In the genomic region with DNA sequence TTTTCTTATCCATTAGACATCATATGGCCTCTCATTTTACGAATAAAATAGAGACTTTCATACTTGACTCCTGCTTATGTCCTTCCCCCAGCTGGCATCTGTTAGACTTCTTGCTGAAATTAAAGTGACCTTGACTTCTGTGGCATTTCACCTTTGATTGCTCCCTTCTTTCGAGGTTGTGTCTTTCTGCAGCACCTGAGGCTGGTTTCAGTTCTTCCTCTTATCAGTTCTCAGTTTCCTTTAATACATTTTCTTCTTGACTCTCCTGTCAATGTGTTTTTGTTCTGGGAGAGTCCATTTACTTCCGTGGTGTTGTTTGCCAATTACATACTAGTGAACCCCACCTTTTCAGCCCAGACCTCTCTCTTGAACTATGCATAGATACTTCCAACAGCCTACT, we compare ENCODE assay signal across 1 cellular context.
A peak's percentile ranks its signal among the peaks of the same experiment; 100 is the strongest.
TF ChIP-seq lines count a peak whose summit lies in the region.

No MANE protein-coding gene starts in this region.

TF ChIP-seq in GM12878, 131 proteins besides CTCF, POLR2A, EP300 and RAD21 (continued from another document):
- TF ChIP-seq, protein P1, sequence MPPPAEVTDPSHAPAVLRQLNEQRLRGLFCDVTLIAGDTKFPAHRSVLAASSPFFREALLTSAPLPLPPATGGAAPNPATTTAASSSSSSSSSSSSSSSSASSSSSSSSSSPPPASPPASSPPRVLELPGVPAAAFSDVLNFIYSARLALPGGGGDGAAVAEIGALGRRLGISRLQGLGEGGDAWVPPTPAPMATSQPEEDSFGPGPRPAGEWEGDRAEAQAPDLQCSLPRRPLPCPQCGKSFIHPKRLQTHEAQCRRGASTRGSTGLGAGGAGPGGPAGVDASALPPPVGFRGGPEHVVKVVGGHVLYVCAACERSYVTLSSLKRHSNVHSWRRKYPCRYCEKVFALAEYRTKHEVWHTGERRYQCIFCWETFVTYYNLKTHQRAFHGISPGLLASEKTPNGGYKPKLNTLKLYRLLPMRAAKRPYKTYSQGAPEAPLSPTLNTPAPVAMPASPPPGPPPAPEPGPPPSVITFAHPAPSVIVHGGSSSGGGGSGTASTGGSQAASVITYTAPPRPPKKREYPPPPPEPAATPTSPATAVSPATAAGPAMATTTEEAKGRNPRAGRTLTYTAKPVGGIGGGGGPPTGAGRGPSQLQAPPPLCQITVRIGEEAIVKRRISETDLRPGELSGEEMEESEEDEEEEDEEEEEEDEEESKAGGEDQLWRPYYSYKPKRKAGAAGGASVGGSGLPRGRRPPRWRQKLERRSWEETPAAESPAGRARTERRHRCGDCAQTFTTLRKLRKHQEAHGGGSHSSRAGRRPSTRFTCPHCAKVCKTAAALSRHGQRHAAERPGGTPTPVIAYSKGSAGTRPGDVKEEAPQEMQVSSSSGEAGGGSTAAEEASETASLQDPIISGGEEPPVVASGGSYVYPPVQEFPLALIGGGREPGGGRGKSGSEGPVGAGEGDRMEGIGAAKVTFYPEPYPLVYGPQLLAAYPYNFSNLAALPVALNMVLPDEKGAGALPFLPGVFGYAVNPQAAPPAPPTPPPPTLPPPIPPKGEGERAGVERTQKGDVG (CRISPR knock-in tag; IDR thresholded peaks at IDR 0.05), result no peak
- no peak for TF ChIP-seq FOS (IDR thresholded peaks at IDR 0.05; ENCODE audit: borderline replicate concordance, extremely low read depth, insufficient read length)
- TF ChIP-seq, protein P2, sequence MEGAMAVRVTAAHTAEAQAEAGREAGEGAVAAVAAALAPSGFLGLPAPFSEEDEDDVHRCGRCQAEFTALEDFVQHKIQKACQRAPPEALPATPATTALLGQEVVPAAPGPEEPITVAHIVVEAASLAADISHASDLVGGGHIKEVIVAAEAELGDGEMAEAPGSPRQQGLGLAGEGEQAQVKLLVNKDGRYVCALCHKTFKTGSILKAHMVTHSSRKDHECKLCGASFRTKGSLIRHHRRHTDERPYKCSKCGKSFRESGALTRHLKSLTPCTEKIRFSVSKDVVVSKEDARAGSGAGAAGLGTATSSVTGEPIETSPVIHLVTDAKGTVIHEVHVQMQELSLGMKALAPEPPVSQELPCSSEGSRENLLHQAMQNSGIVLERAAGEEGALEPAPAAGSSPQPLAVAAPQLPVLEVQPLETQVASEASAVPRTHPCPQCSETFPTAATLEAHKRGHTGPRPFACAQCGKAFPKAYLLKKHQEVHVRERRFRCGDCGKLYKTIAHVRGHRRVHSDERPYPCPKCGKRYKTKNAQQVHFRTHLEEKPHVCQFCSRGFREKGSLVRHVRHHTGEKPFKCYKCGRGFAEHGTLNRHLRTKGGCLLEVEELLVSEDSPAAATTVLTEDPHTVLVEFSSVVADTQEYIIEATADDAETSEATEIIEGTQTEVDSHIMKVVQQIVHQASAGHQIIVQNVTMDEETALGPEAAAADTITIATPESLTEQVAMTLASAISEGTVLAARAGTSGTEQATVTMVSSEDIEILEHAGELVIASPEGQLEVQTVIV (IDR thresholded peaks at IDR 0.05; ENCODE audit: borderline replicate concordance, partially characterized antibody), result no peak
- TF ChIP-seq SP1 (IDR thresholded peaks at IDR 0.05; ENCODE audit: low read depth, low read length), result no peak
- no peak for TF ChIP-seq SIX5 (IDR thresholded peaks at IDR 0.05; ENCODE audit: low read depth, low read length, severe bottlenecking)
- 0 out of 2 replicates have a peak, but pooled peaks have one; percentile 20 for TF ChIP-seq SPI1 (IDR thresholded peaks at IDR 0.05; ENCODE audit: borderline replicate concordance, insufficient read depth, low read depth, low read length)
- TF ChIP-seq, protein P3, sequence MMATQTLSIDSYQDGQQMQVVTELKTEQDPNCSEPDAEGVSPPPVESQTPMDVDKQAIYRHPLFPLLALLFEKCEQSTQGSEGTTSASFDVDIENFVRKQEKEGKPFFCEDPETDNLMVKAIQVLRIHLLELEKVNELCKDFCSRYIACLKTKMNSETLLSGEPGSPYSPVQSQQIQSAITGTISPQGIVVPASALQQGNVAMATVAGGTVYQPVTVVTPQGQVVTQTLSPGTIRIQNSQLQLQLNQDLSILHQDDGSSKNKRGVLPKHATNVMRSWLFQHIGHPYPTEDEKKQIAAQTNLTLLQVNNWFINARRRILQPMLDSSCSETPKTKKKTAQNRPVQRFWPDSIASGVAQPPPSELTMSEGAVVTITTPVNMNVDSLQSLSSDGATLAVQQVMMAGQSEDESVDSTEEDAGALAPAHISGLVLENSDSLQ (IDR thresholded peaks at IDR 0.05), result no peak
- no peak for TF ChIP-seq ZNF384 (IDR thresholded peaks at IDR 0.05; ENCODE audit: borderline replicate concordance, low read depth, low read length)
- TF ChIP-seq, protein P4, sequence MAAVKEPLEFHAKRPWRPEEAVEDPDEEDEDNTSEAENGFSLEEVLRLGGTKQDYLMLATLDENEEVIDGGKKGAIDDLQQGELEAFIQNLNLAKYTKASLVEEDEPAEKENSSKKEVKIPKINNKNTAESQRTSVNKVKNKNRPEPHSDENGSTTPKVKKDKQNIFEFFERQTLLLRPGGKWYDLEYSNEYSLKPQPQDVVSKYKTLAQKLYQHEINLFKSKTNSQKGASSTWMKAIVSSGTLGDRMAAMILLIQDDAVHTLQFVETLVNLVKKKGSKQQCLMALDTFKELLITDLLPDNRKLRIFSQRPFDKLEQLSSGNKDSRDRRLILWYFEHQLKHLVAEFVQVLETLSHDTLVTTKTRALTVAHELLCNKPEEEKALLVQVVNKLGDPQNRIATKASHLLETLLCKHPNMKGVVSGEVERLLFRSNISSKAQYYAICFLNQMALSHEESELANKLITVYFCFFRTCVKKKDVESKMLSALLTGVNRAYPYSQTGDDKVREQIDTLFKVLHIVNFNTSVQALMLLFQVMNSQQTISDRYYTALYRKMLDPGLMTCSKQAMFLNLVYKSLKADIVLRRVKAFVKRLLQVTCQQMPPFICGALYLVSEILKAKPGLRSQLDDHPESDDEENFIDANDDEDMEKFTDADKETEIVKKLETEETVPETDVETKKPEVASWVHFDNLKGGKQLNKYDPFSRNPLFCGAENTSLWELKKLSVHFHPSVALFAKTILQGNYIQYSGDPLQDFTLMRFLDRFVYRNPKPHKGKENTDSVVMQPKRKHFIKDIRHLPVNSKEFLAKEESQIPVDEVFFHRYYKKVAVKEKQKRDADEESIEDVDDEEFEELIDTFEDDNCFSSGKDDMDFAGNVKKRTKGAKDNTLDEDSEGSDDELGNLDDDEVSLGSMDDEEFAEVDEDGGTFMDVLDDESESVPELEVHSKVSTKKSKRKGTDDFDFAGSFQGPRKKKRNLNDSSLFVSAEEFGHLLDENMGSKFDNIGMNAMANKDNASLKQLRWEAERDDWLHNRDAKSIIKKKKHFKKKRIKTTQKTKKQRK (IDR thresholded peaks at IDR 0.05; ENCODE audit: low read depth, low read length), result no peak
